ENCODE assay signal across 8 cellular contexts in genomic region chr5:160118349-160119141, GRCh38. TPM values are rescaled to one million over a fixed set of nuclear protein-coding genes. Genes with fewer than 3 reads are reported as not detected.
DNase-seq lines count a peak whose midpoint lies in the region; ATAC-seq and TF ChIP-seq lines count a peak whose summit lies in the region.

No MANE protein-coding gene starts in this region.

- DNase-seq in GM10248 (ENCODE audit: extremely low spot score) (peak; percentile 53), LoVo (ENCODE audit: low spot score) (peak; percentile 24), dedifferentiated amniotic fluid mesenchymal stem cell (ENCODE audit: extremely low spot score) (peak; percentile 26), lower lobe of right lung (peak; percentile 76), COLO829 (ENCODE audit: low spot score) (no peak)
- peak; percentile 46 for DNase-seq in activated CD4-positive, alpha-beta T cell treated with anti-CD3 and anti-CD28 coated beads for 48 hours
- DNase-seq in stimulated activated CD8-positive, alpha-beta memory T cell treated with anti-CD3 and anti-CD28 coated beads, Interleukin-12 subunit alpha, Interleukin-12 subunit beta, amount 100 ng/mL, for 24 hours (ENCODE audit: extremely low read depth) = peak; percentile 7

- peaks cover 39% of the 10 kb centered on the region for H3K36me3 ChIP-seq in lower lobe of right lung

- peak overlapping the region; percentile 96 for H3K4me3 ChIP-seq in lower lobe of right lung

- peak overlapping the region; percentile 98 for H3K27ac ChIP-seq in lower lobe of right lung

- ATAC-seq in GM21825 (IDR thresholded peaks at IDR 0.05; ENCODE audit: unreplicated experiment) (peak; percentile 29), lower lobe of right lung (peak; percentile 62 to 68)

- no peaks in the 10 kb centered on the region for H3K27me3 ChIP-seq in lower lobe of right lung (ENCODE audit: low read depth)

- CTCF ChIA-PET in GM10248 (lab: Yijun Ruan, JAX) = interaction anchor here (1.3 kb wide), 1 partner anchor 17 kb away, joined by 3 read pairs; no protein-coding TSS in a partner anchor

- no peaks in the 10 kb centered on the region for H3K9me3 ChIP-seq in lower lobe of right lung

- POLR2A ChIA-PET in GM10248 (lab: Yijun Ruan, JAX) = no interaction called here

- no peak for TF ChIP-seq CTCF in GM10248 (IDR thresholded peaks at IDR 0.05; ENCODE audit: control extremely low read depth, extremely low read depth, low read depth, missing control alignments)
- TF ChIP-seq CTCF in lower lobe of right lung (IDR thresholded peaks at IDR 0.05) = no peak

- peaks cover 16% of the 10 kb centered on the region for H3K4me1 ChIP-seq in lower lobe of right lung

- intact Hi-C loops in lower lobe of right lung (cut with DNase I) = no loop called here

RNA-seq across cellular contexts. Expression of gene PWWP2A, which starts 0.7 kb away (rescaled TPM):
- 27.0 TPM for total RNA-seq in lower lobe of right lung
